30 cellular contexts compared by ENCODE assay signal in the genomic region with DNA sequence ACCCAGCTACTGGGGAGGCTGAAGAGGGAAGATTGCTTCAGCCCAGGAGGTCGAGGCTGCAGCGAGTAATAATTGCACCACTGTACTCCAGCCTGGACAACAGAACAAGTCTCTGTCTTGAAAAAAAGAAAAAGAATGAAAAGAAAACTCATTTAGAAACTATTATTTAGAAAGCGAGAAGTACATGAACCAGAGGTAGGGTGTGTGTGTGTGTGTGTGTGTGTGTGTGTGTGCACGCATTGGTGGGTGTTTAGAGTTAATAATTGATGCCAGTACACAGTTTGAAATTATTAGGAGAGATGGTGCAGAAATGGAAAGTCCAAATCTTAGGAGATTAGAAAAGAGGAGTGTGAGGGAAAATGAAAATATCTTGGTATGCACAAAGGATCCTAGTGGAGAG.
"Had no signal": no experiment of that assay in that cellular context is flagged by ENCODE, and none has a peak within 500 bp of the region (broad histone marks: within the 10 kb centered on the region; RNA-seq: fewer than 3 reads in every experiment).

No MANE protein-coding gene starts in this region.

- FAIRE-seq: frontal cortex had no signal

- H3K4me1 Mint-ChIP-seq: activated CD4-positive, alpha-beta T cell treated with anti-CD3 and anti-CD28 coated beads, Interleukin-2, amount 10 ng/mL, durations not matched to agents 24 days and 14 days; activated CD8-positive, alpha-beta memory T cell treated with anti-CD3 and anti-CD28 coated beads, Interleukin-2, amount 10 ng/mL, durations not matched to agents 7 days and 5 days; activated naive CD4-positive, alpha-beta T cell treated with anti-CD3 and anti-CD28 coated beads, Interleukin-2, amount 10 ng/mL, durations not matched to agents 7 days and 5 days; activated naive CD8-positive, alpha-beta T cell treated with anti-CD3 and anti-CD28 coated beads, Interleukin-2, amount 10 ng/mL, durations not matched to agents 7 days and 5 days had no signal

- ATAC-seq: activated CD4-positive, alpha-beta T cell treated with anti-CD3 and anti-CD28 coated beads for 36 hours; activated CD8-positive, alpha-beta memory T cell treated with anti-CD3 and anti-CD28 coated beads, Interleukin-2, amount 10 ng/mL, durations not matched to agents 7 days and 5 days; activated CD8-positive, alpha-beta T cell treated with anti-CD3 and anti-CD28 coated beads, Interleukin-2, amount 10 ng/mL, durations not matched to agents 7 days and 5 days; activated naive CD4-positive, alpha-beta T cell treated with anti-CD3 and anti-CD28 coated beads, Interleukin-2, amount 50 U/mL, for 72 hours; esophagus mucosa; T-helper 17 cell had no signal

- H3K9me3 Mint-ChIP-seq: activated naive CD4-positive, alpha-beta T cell treated with anti-CD3 and anti-CD28 coated beads, Interleukin-2, amount 10 ng/mL, durations not matched to agents 7 days and 5 days; activated naive CD4-positive, alpha-beta T cell treated with anti-CD3 and anti-CD28 coated beads, Interleukin-2, amount 50 U/mL, for 72 hours; activated T-helper 1 cell treated with anti-CD3 and anti-CD28 coated beads, Interleukin-12 subunit alpha, Interleukin-12 subunit beta, Interleukin-2, Interleukin-4 antibody, amounts not matched to agents 30 ng/mL and 10 ng/mL and 1 ng/mL, durations not matched to agents 14 hours and 24 hours and 36 hours; dendritic cell treated with granulocyte-macrophage colony-stimulating factor and Interleukin-4, amounts not matched to agents 40 ng/mL and 50 ng/mL, for 4 days; endodermal cell had no signal

- H3K4me3 Mint-ChIP-seq: activated CD4-positive, alpha-beta memory T cell treated with anti-CD3 and anti-CD28 coated beads for 36 hours; activated CD4-positive, alpha-beta T cell treated with anti-CD3 and anti-CD28 coated beads for 36 hours; activated CD4-positive, alpha-beta T cell treated with anti-CD3 and anti-CD28 coated beads, Interleukin-2, amount 10 ng/mL, durations not matched to agents 24 days and 14 days; activated CD8-positive, alpha-beta memory T cell treated with anti-CD3 and anti-CD28 coated beads, Interleukin-2, amount 10 ng/mL, durations not matched to agents 7 days and 5 days; activated CD8-positive, alpha-beta T cell treated with anti-CD3 and anti-CD28 coated beads, Interleukin-2, amount 10 ng/mL, durations not matched to agents 7 days and 5 days; activated naive CD4-positive, alpha-beta T cell treated with anti-CD3 and anti-CD28 coated beads, Interleukin-2, amount 10 ng/mL, durations not matched to agents 7 days and 5 days; activated naive CD8-positive, alpha-beta T cell treated with anti-CD3 and anti-CD28 coated beads, Interleukin-2, amount 10 ng/mL, durations not matched to agents 7 days and 5 days; activated T-helper 1 cell treated with anti-CD3 and anti-CD28 coated beads, Interleukin-12 subunit alpha, Interleukin-12 subunit beta, Interleukin-2, Interleukin-4 antibody, amounts not matched to agents 30 ng/mL and 10 ng/mL and 1 ng/mL, durations not matched to agents 14 hours and 24 hours and 36 hours; brain; dendritic cell treated with granulocyte-macrophage colony-stimulating factor and Interleukin-4, amounts not matched to agents 40 ng/mL and 50 ng/mL, for 4 days; endodermal cell; T-helper 17 cell; T-helper 2 cell treated with Interferon-gamma antibody and Interleukin-4, amounts not matched to agents 5 μg/mL and 100 μg/mL, for 36 hours had no signal

- H3K27me3 Mint-ChIP-seq: activated CD4-positive, alpha-beta memory T cell treated with anti-CD3 and anti-CD28 coated beads for 36 hours; activated CD4-positive, alpha-beta T cell treated with anti-CD3 and anti-CD28 coated beads for 36 hours; activated CD4-positive, alpha-beta T cell treated with anti-CD3 and anti-CD28 coated beads, Interleukin-2, amount 10 ng/mL, durations not matched to agents 24 days and 14 days; activated CD8-positive, alpha-beta memory T cell treated with anti-CD3 and anti-CD28 coated beads, Interleukin-2, amount 10 ng/mL, durations not matched to agents 7 days and 5 days; activated naive CD4-positive, alpha-beta T cell treated with anti-CD3 and anti-CD28 coated beads, Interleukin-2, amount 10 ng/mL, durations not matched to agents 7 days and 5 days; activated naive CD8-positive, alpha-beta T cell treated with anti-CD3 and anti-CD28 coated beads, Interleukin-2, amount 10 ng/mL, durations not matched to agents 7 days and 5 days; brain; dendritic cell treated with granulocyte-macrophage colony-stimulating factor and Interleukin-4, amounts not matched to agents 40 ng/mL and 50 ng/mL, for 4 days; T-helper 17 cell had no signal

- DNase-seq: activated CD4-positive, alpha-beta memory T cell treated with anti-CD3 and anti-CD28 coated beads for 36 hours; activated CD4-positive, alpha-beta T cell treated with anti-CD3 and anti-CD28 coated beads for 36 hours; activated CD4-positive, alpha-beta T cell treated with anti-CD3 and anti-CD28 coated beads, Interleukin-2, amount 10 ng/mL, durations not matched to agents 24 days and 14 days; activated CD4-positive, CD25-positive, alpha-beta regulatory T cell; activated CD4-positive, CD25-positive, alpha-beta regulatory T cell treated with anti-CD3 and anti-CD28 coated beads, Interleukin-2, amount 50 U/mL, for 72 hours; activated CD8-positive, alpha-beta memory T cell treated with anti-CD3 and anti-CD28 coated beads, Interleukin-2, amount 10 ng/mL, durations not matched to agents 7 days and 5 days; activated CD8-positive, alpha-beta memory T cell treated with anti-CD3 and anti-CD28 coated beads, Interleukin-2, amount 50 U/mL, for 4 hours; activated CD8-positive, alpha-beta T cell treated with anti-CD3 and anti-CD28 coated beads, Interleukin-2, amount 10 ng/mL, durations not matched to agents 7 days and 5 days; activated gamma-delta T cell; activated naive CD4-positive, alpha-beta T cell; activated naive CD4-positive, alpha-beta T cell treated with anti-CD3 and anti-CD28 coated beads, Interleukin-2, amount 10 ng/mL, durations not matched to agents 7 days and 5 days; activated naive CD8-positive, alpha-beta T cell treated with anti-CD3 and anti-CD28 coated beads, Interleukin-2, amount 10 ng/mL, durations not matched to agents 7 days and 5 days; activated T-cell treated with anti-CD3 and anti-CD28 coated beads, Interleukin-2, amount 50 U/mL, for 1 hour; activated T-cell treated with anti-CD3 and anti-CD28 coated beads, Interleukin-2, amount 50 U/mL, for 48 hours; central memory CD4-positive, alpha-beta T cell; dorsolateral prefrontal cortex; effector memory CD4-positive, alpha-beta T cell; endodermal cell; foreskin fibroblast; head of caudate nucleus; T-helper 17 cell; T1000; WERI-Rb-1 had no signal

- H3K27ac Mint-ChIP-seq: activated CD4-positive, alpha-beta memory T cell treated with anti-CD3 and anti-CD28 coated beads for 36 hours; activated CD4-positive, alpha-beta T cell treated with anti-CD3 and anti-CD28 coated beads for 36 hours; activated CD4-positive, alpha-beta T cell treated with anti-CD3 and anti-CD28 coated beads, Interleukin-2, amount 10 ng/mL, durations not matched to agents 24 days and 14 days; activated CD8-positive, alpha-beta memory T cell treated with anti-CD3 and anti-CD28 coated beads, Interleukin-2, amount 10 ng/mL, durations not matched to agents 7 days and 5 days; activated CD8-positive, alpha-beta T cell treated with anti-CD3 and anti-CD28 coated beads, Interleukin-2, amount 10 ng/mL, durations not matched to agents 7 days and 5 days; activated naive CD4-positive, alpha-beta T cell treated with anti-CD3 and anti-CD28 coated beads, Interleukin-2, amount 10 ng/mL, durations not matched to agents 7 days and 5 days; activated naive CD4-positive, alpha-beta T cell treated with anti-CD3 and anti-CD28 coated beads, Interleukin-2, amount 50 U/mL, for 72 hours; activated naive CD8-positive, alpha-beta T cell treated with anti-CD3 and anti-CD28 coated beads, Interleukin-2, amount 10 ng/mL, durations not matched to agents 7 days and 5 days; activated T-helper 1 cell treated with anti-CD3 and anti-CD28 coated beads, Interleukin-12 subunit alpha, Interleukin-12 subunit beta, Interleukin-2, Interleukin-4 antibody, amounts not matched to agents 30 ng/mL and 10 ng/mL and 1 ng/mL, durations not matched to agents 14 hours and 24 hours and 36 hours; brain; dendritic cell treated with granulocyte-macrophage colony-stimulating factor and Interleukin-4, amounts not matched to agents 40 ng/mL and 50 ng/mL, for 4 days; T-helper 17 cell; T-helper 2 cell treated with Interferon-gamma antibody and Interleukin-4, amounts not matched to agents 5 μg/mL and 100 μg/mL, for 36 hours had no signal
